19 cellular contexts compared by ENCODE assay signal in genomic region chr1:15020943-15021745, GRCh38.
DNase-seq lines count a peak whose midpoint lies in the region; ATAC-seq and TF ChIP-seq lines count a peak whose summit lies in the region.
"Had no signal": no experiment of that assay in that cellular context is flagged by ENCODE, and none has a peak within 500 bp of the region (broad histone marks: within the 10 kb centered on the region; RNA-seq: fewer than 3 reads in every experiment).

No MANE protein-coding gene starts in this region.

- DNase-seq in endothelial cell (ENCODE audit: low spot score) (peak; percentile 61), left colon (peak in 1 of 2 donors; percentile 21), trophoblast cell (peak; percentile 27 to 50), NCI-H1105 treated with DMSO at 0.1 percent for 48 hours (lab: John Stamatoyannopoulos, UW) (no peak), OCI-M1 (lab: John Stamatoyannopoulos, UW) (no peak), mucosa of gallbladder (ENCODE audit: low spot score) (no peak), cerebellum (ENCODE audit: low spot score) (no peak)
- DNase-seq: activated CD4-positive, alpha-beta T cell treated with anti-CD3 and anti-CD28 coated beads, Interleukin-2, amount 10 ng/mL, durations not matched to agents 7 days and 5 days; activated CD8-positive, alpha-beta memory T cell treated with anti-CD3 and anti-CD28 coated beads, Interleukin-2, amount 50 U/mL, for 48 hours; activated gamma-delta T cell; GF-D8; KG1; NCI-H2081 treated with DMSO at 0.1 percent for 48 hours; NCI-H510A treated with DMSO at 0.1 percent for 48 hours; RPMI8226 had no signal

- H3K23ac ChIP-seq in trophoblast cell (ENCODE audit: low read length): no peak overlapping the region

- H3K4me1 ChIP-seq in HEK293 (ENCODE audit: control insufficient read depth, insufficient read depth, low read length) (no peaks in the 10 kb centered on the region), trophoblast cell (ENCODE audit: control insufficient read depth in 1 of 2, insufficient read depth in 2 of 2, low read length in 2 of 2) (peaks cover 23 to 35% of the 10 kb centered on the region in 2 experiments)
- H3K4me1 ChIP-seq: psoas muscle had no signal

- peaks cover 4% of the 10 kb centered on the region for H3K27me3 Mint-ChIP-seq in endothelial cell (ENCODE audit: unreplicated experiment)
- H3K27me3 Mint-ChIP-seq: activated CD4-positive, alpha-beta T cell treated with anti-CD3 and anti-CD28 coated beads, Interleukin-2, amount 10 ng/mL, durations not matched to agents 7 days and 5 days had no signal

- H3K4me3 ChIP-seq in HEK293 (ENCODE audit: low read depth, low read length): no peak overlapping the region
- no peak overlapping the region for H3K4me3 ChIP-seq in trophoblast cell (ENCODE audit: low read depth, low read length)
- H3K4me3 ChIP-seq: esophagus muscularis mucosa, psoas muscle had no signal

- H3K36me3 ChIP-seq in HEK293 (ENCODE audit: control insufficient read depth in 2 of 2, insufficient read depth in 1 of 2, low read length in 2 of 2) (no peaks in the 10 kb centered on the region), trophoblast cell (ENCODE audit: control insufficient read depth in 1 of 2, insufficient read depth in 2 of 2, low read length in 2 of 2) (peaks cover 2 to 5% of the 10 kb centered on the region in 2 experiments)
- H3K36me3 ChIP-seq: esophagus muscularis mucosa had no signal

- ATAC-seq in left colon: peak; percentile 60
- ATAC-seq: psoas muscle had no signal

- H3K9ac ChIP-seq in trophoblast cell (ENCODE audit: low read length): no peak overlapping the region

- no peak overlapping the region for H4K8ac ChIP-seq in trophoblast cell (ENCODE audit: low read depth, low read length)

- no peaks in the 10 kb centered on the region for H3K9me3 Mint-ChIP-seq in endothelial cell (ENCODE audit: unreplicated experiment)
- H3K9me3 Mint-ChIP-seq: activated CD4-positive, alpha-beta T cell treated with anti-CD3 and anti-CD28 coated beads, Interleukin-2, amount 10 ng/mL, durations not matched to agents 7 days and 5 days; nephron had no signal

- no CpG with 5 or more reads among the region's 18 CpGs for WGBS in trophoblast cell (ENCODE audit: extremely low coverage, insufficient coverage, insufficient read length)

- no peak overlapping the region for H3K27ac ChIP-seq in HEK293 (ENCODE audit: extremely low read depth, low read depth, low read length)
- no peak overlapping the region for H3K27ac ChIP-seq in trophoblast cell (ENCODE audit: low read depth, low read length)
- H3K27ac ChIP-seq: psoas muscle had no signal

- peak overlapping the region; percentile 13 for H3K14ac ChIP-seq in trophoblast cell (ENCODE audit: low read length)

- no peak overlapping the region for H3K4ac ChIP-seq in trophoblast cell (ENCODE audit: low read depth, low read length)

- H2AK5ac ChIP-seq in trophoblast cell (ENCODE audit: low read length): no peak overlapping the region

- H3K79me1 ChIP-seq in trophoblast cell (ENCODE audit: low read length): peaks cover 11% of the 10 kb centered on the region

- H2AFZ ChIP-seq in trophoblast cell (ENCODE audit: insufficient read depth, low read length, poor library complexity): no peak overlapping the region

- intact Hi-C loops in left colon (cut with DNase I, micrococcal nuclease): loop anchor here in 1 of 2 donors (10.0 kb wide), 1 partner anchor 96 kb away; no protein-coding TSS in a partner anchor

- H2BK120ac ChIP-seq in trophoblast cell (ENCODE audit: insufficient read depth, low read length, poor library complexity): peak overlapping the region; percentile 37

- peak overlapping the region; percentile 28 for H4K91ac ChIP-seq in trophoblast cell (ENCODE audit: low read depth, low read length)

- no peaks in the 10 kb centered on the region for H3K9me3 ChIP-seq in HEK293 (ENCODE audit: control insufficient read depth, insufficient read depth, low read depth, low read length)
- no peaks in the 10 kb centered on the region for H3K9me3 ChIP-seq in trophoblast cell (ENCODE audit: insufficient read depth, low read depth, low read length)
- H3K9me3 ChIP-seq: esophagus muscularis mucosa, psoas muscle had no signal

- TF ChIP-seq CTCF in HEK293 (tag by site-specific recombination; IDR thresholded peaks at IDR 0.05) (no peak), endothelial cell (IDR thresholded peaks at IDR 0.05; ENCODE audit: unreplicated experiment) (no peak)

- peak overlapping the region; percentile 18 for H2BK12ac ChIP-seq in trophoblast cell (ENCODE audit: low read length)

- peaks cover 34% of the 10 kb centered on the region for H3K4me1 Mint-ChIP-seq in endothelial cell (ENCODE audit: unreplicated experiment)
- H3K4me1 Mint-ChIP-seq: activated CD4-positive, alpha-beta T cell treated with anti-CD3 and anti-CD28 coated beads, Interleukin-2, amount 10 ng/mL, durations not matched to agents 7 days and 5 days had no signal

- H3K27me3 ChIP-seq in trophoblast cell (ENCODE audit: insufficient read depth, low read length): no peaks in the 10 kb centered on the region
- H3K27me3 ChIP-seq: esophagus muscularis mucosa had no signal

- peaks cover 5% of the 10 kb centered on the region for H3K79me2 ChIP-seq in trophoblast cell (ENCODE audit: control insufficient read depth, insufficient read depth, low read length, poor library complexity)

- H3K4me2 ChIP-seq in trophoblast cell (ENCODE audit: low read length): no peak overlapping the region

- POLR2A ChIA-PET in HEK293 (lab: Yijun Ruan, JAX): no interaction called here

- no peak overlapping the region for H4K12ac ChIP-seq in trophoblast cell (ENCODE audit: low read depth, low read length)

- H3K4me3 Mint-ChIP-seq in endothelial cell (ENCODE audit: unreplicated experiment): no peak overlapping the region
- H3K4me3 Mint-ChIP-seq: activated CD4-positive, alpha-beta T cell treated with anti-CD3 and anti-CD28 coated beads, Interleukin-2, amount 10 ng/mL, durations not matched to agents 7 days and 5 days; nephron had no signal

- H2BK5ac ChIP-seq in trophoblast cell (ENCODE audit: low read depth, low read length, poor library complexity): no peak overlapping the region

- H3K18ac ChIP-seq in trophoblast cell (ENCODE audit: low read length): peak overlapping the region; percentile 56

- CTCF ChIA-PET in HEK293 (lab: Yijun Ruan, JAX): interaction anchor here (0.6 kb wide), 1 partner anchor 1054 kb away, joined by 3 read pairs; no protein-coding TSS in a partner anchor

- no peaks in the 10 kb centered on the region for H3K36me3 Mint-ChIP-seq in endothelial cell (ENCODE audit: low read depth, unreplicated experiment)

- peak overlapping the region; percentile 89 for H3K27ac Mint-ChIP-seq in endothelial cell (ENCODE audit: unreplicated experiment)
- H3K27ac Mint-ChIP-seq: activated CD4-positive, alpha-beta T cell treated with anti-CD3 and anti-CD28 coated beads, Interleukin-2, amount 10 ng/mL, durations not matched to agents 7 days and 5 days had no signal

TF ChIP-seq in HEK293, 187 proteins besides CTCF, POLR2A, EP300 and RAD21:
- TF ChIP-seq ZNF529 (tag by site-specific recombination; IDR thresholded peaks at IDR 0.05; ENCODE audit: insufficient replicate concordance) (no peak), ZIC2 (tag by site-specific recombination; IDR thresholded peaks at IDR 0.05) (peak; percentile 59), EGR2 (tag by site-specific recombination; IDR thresholded peaks at IDR 0.05; ENCODE audit: low read depth) (0 out of 2 replicates have a peak, but pooled peaks have one; percentile 13), GLIS1 (tag by site-specific recombination; IDR thresholded peaks at IDR 0.05) (peak; percentile 57; the same call in 1 of the 2 replicates)

Comparison
In these comparisons a context has a peak if more than half of its experiments do, and no peak if none do; other contexts are left out.
1. DNase-seq: peak in endothelial cell (single experiment) and trophoblast cell (2 of 2); none in NCI-H1105 treated with DMSO at 0.1 percent for 48 hours (single experiment), OCI-M1 (single experiment), mucosa of gallbladder (single experiment) and cerebellum (single experiment).